10 cellular contexts compared by ENCODE assay signal in genomic region chr9:136531186-136531903, GRCh38. TPM values are rescaled to one million over a fixed set of nuclear protein-coding genes. Genes with fewer than 3 reads are reported as not detected.
DNase-seq lines count a peak whose midpoint lies in the region; ATAC-seq and TF ChIP-seq lines count a peak whose summit lies in the region.
"Had no signal": no experiment of that assay in that cellular context is flagged by ENCODE, and none has a peak within 500 bp of the region (broad histone marks: within the 10 kb centered on the region; RNA-seq: fewer than 3 reads in every experiment).

No MANE protein-coding gene starts in this region.

- H3K27ac ChIP-seq in heart left ventricle: peak overlapping the region in 11 of 12 donors; percentile 50 to 78 (median 74)
- H3K27ac ChIP-seq in cingulate gyrus (ENCODE audit: low read depth, low read length): peak overlapping the region; percentile 23
- H3K27ac ChIP-seq in mucosa of rectum (ENCODE audit: low read depth in 2 of 2, low read length in 2 of 2): peak overlapping the region; percentile 50 to 94
- peak overlapping the region; percentile 88 to 93 (median 88) for H3K27ac ChIP-seq in transverse colon
- H3K27ac ChIP-seq: cardiac muscle cell had no signal

- peak overlapping the region; percentile 32 to 45 for H3K9ac ChIP-seq in mucosa of rectum (ENCODE audit: low read depth in 1 of 2, low read length in 2 of 2)

- H3K36me3 ChIP-seq in heart left ventricle (peaks cover 0 to 18% (median 6%) of the 10 kb centered on the region in 9 donors), mucosa of rectum (ENCODE audit: control insufficient read depth in 2 of 2, insufficient read depth in 2 of 2, low read length in 2 of 2) (peaks cover 0 to 3% of the 10 kb centered on the region in 2 donors), transverse colon (no peaks in the 10 kb centered on the region)
- H3K36me3 ChIP-seq: cardiac muscle cell had no signal

- no peak for ATAC-seq in heart left ventricle
- ATAC-seq in left cardiac atrium: no peak
- ATAC-seq in GM21576 (IDR thresholded peaks at IDR 0.05; ENCODE audit: unreplicated experiment): no peak
- ATAC-seq in GM18858 (IDR thresholded peaks at IDR 0.05; ENCODE audit: unreplicated experiment): no peak

- H3K4me1 ChIP-seq in heart left ventricle: peaks cover 43 to 92% (median 85%) of the 10 kb centered on the region in 12 donors
- peaks cover 75 to 76% of the 10 kb centered on the region in 2 donors for H3K4me1 ChIP-seq in mucosa of rectum (ENCODE audit: control insufficient read depth in 2 of 2, insufficient read depth in 2 of 2, low read length in 2 of 2)
- H3K4me1 ChIP-seq in transverse colon: peaks cover 81 to 94% (median 85%) of the 10 kb centered on the region in 4 donors

- intact Hi-C loops in heart left ventricle (cut with DNase I) (loop anchor here in 1 of 10 donors (5.0 kb wide), 1 partner anchor 39 kb away; no protein-coding TSS in a partner anchor), left cardiac atrium (cut with DNase I) (no loop called here), transverse colon (cut with DNase I; ENCODE audit: low total_unique reads) (no loop called here)

- TF ChIP-seq CTCF in heart left ventricle (IDR thresholded peaks at IDR 0.05): no peak
- peak in 1 of 5 experiments; percentile 8 for TF ChIP-seq CTCF in transverse colon (IDR thresholded peaks at IDR 0.05)

- no peaks in the 10 kb centered on the region for H3K27me3 ChIP-seq in heart left ventricle
- H3K27me3 ChIP-seq in mucosa of rectum (ENCODE audit: control insufficient read depth in 2 of 2, insufficient read depth in 2 of 2, low read length in 2 of 2): no peaks in the 10 kb centered on the region
- no peaks in the 10 kb centered on the region for H3K27me3 ChIP-seq in transverse colon
- H3K27me3 ChIP-seq: cardiac muscle cell had no signal

- WGBS in heart left ventricle, 4 donors: 64 to 68% (median 65%) methylated on average over 21 to 37 of the region's 37 CpGs
- WGBS in transverse colon (ENCODE audit: low coverage in 1 of 2), 2 donors: 60% methylated on average over 24 of the region's 37 CpGs; no CpG with 5 or more reads in 1 of the 2 donors

- no peak for TF ChIP-seq EP300 in transverse colon (IDR thresholded peaks at IDR 0.05; ENCODE audit: low read depth)

- no peaks in the 10 kb centered on the region for H3K9me3 ChIP-seq in heart left ventricle
- H3K9me3 ChIP-seq in mucosa of rectum (ENCODE audit: control insufficient read depth in 2 of 2, low read length in 2 of 2): no peaks in the 10 kb centered on the region
- H3K9me3 ChIP-seq in transverse colon: no peaks in the 10 kb centered on the region

- H3K4me3 ChIP-seq in heart left ventricle (peak overlapping the region in 8 of 12 donors; percentile 2 to 28 (median 21)), mucosa of rectum (ENCODE audit: low read length in 2 of 2) (no peak overlapping the region), transverse colon (peak overlapping the region in 2 of 4 donors; percentile 3 to 6)
- H3K4me3 ChIP-seq: cardiac muscle cell had no signal

- no peak for DNase-seq in heart left ventricle
- no peak for DNase-seq in left cardiac atrium
- peak; percentile 50 for DNase-seq in transverse colon
- no peak for DNase-seq in iPS-NIHi11 (ENCODE audit: low spot score)
- DNase-seq: NCI-H2081 treated with DMSO at 0.1 percent for 48 hours had no signal

- no peak for TF ChIP-seq POLR2A in heart left ventricle (IDR thresholded peaks at IDR 0.05)
- TF ChIP-seq POLR2A in transverse colon (IDR thresholded peaks at IDR 0.05): no peak

- in situ Hi-C loops in transverse colon (cut with MboI; ENCODE audit: low pct_ligation_motif_present in 1 of 4, low pct_unique_long_range_greater_than_20kb in 1 of 4, low sequenced_read_pairs in 3 of 4): no loop called here

RNA-seq across cellular contexts. Expression of gene NOTCH1, which starts 14.5 kb away (rescaled TPM):
- total RNA-seq in heart left ventricle: 10 to 100 TPM; 12.1 to 47.3 (median 22.1) TPM
- 10 to 100 TPM in 1 of 2 donors, 1 to 10 TPM in 1; 8.0 to 12.1 TPM for polyA plus RNA-seq in heart left ventricle
- total RNA-seq in left cardiac atrium: 10 to 100 TPM; 22.7 to 36.0 TPM
- 100 to 1,000 TPM in 2 of 4 donors, 10 to 100 TPM in 2; 48.2 to 154 (median 98.2) TPM for total RNA-seq in transverse colon

RNA-seq across cellular contexts. Expression of gene SEC16A, which starts 48.5 kb away (rescaled TPM):
- total RNA-seq in heart left ventricle (10 to 100 TPM; 21.1 to 53.3 (median 30.2) TPM), left cardiac atrium (10 to 100 TPM; 27.4 to 40.8 TPM), transverse colon (10 to 100 TPM; 54.1 to 75.9 (median 65.8) TPM)
- polyA plus RNA-seq in heart left ventricle: 10 to 100 TPM; 20.9 to 29.9 TPM

Comparison
In these comparisons a context has a peak if more than half of its experiments do, and no peak if none do; other contexts are left out.
1. H3K27ac ChIP-seq: peak in every context shown above with its lines; median percentile 88 in transverse colon; 74 in heart left ventricle; 72 in mucosa of rectum; 23 in cingulate gyrus.
2. H3K4me3 ChIP-seq: peak in heart left ventricle (8 of 12); none in mucosa of rectum (0 of 2).